ENCODE assay signal across 9 cellular contexts in genomic region chr4:57109530-57109846, GRCh38. TPM values are rescaled to one million over a fixed set of nuclear protein-coding genes. Genes with fewer than 3 reads are reported as not detected.
DNase-seq lines count a peak whose midpoint lies in the region; ATAC-seq and TF ChIP-seq lines count a peak whose summit lies in the region.
"Had no signal": no experiment of that assay in that cellular context is flagged by ENCODE, and none has a peak within 500 bp of the region (broad histone marks: within the 10 kb centered on the region; RNA-seq: fewer than 3 reads in every experiment).

No MANE protein-coding gene starts in this region.

- peak overlapping the region in 10 of 11 experiments; percentile 75 to 95 (median 90); a peak in 20 of 22 replicates for H3K27ac ChIP-seq in BLaER1 treated with 17β-estradiol and CSF1 and Interleukin-3, amounts not matched to agents 10 nM and 100 nM
- peak overlapping the region; percentile 93 to 98 (median 98) for H3K27ac ChIP-seq in esophagus muscularis mucosa (replicated peaks in 1 of 4)
- H3K27ac ChIP-seq in neural progenitor cell: no peak overlapping the region

- TF ChIP-seq EP300 in esophagus muscularis mucosa (IDR thresholded peaks at IDR 0.05): no peak

- H3K9ac ChIP-seq in BLaER1 treated with 17β-estradiol and CSF1 and Interleukin-3, amounts not matched to agents 10 nM and 100 nM: peak overlapping the region; percentile 82 to 89 (median 87)
- no peak overlapping the region for H3K9ac ChIP-seq in neural progenitor cell

- no peaks in the 10 kb centered on the region for H3K79me2 ChIP-seq in neural progenitor cell (ENCODE audit: low read depth)

- peaks cover 0 to 14% (median 7%) of the 10 kb centered on the region in 11 experiments; a peak in 10 of 22 replicates for H3K9me3 ChIP-seq in BLaER1 treated with 17β-estradiol and CSF1 and Interleukin-3, amounts not matched to agents 10 nM and 100 nM (replicated peaks in 1 of 11)
- H3K9me3 ChIP-seq in esophagus muscularis mucosa (no peaks in the 10 kb centered on the region), neural progenitor cell (ENCODE audit: low read depth) (no peaks in the 10 kb centered on the region)

- intact Hi-C loops in esophagus muscularis mucosa (cut with DNase I): no loop called here

- WGBS in esophagus muscularis mucosa: 17% methylated on average over 11 of the region's 27 CpGs

- peaks cover 0 to 32% (median 0%) of the 10 kb centered on the region in 11 experiments; a peak in 4 of 22 replicates for H3K36me3 ChIP-seq in BLaER1 treated with 17β-estradiol and CSF1 and Interleukin-3, amounts not matched to agents 10 nM and 100 nM
- H3K36me3 ChIP-seq in esophagus muscularis mucosa (no peaks in the 10 kb centered on the region), neural progenitor cell (no peaks in the 10 kb centered on the region)

- no peaks in the 10 kb centered on the region for H4K20me1 ChIP-seq in BLaER1 treated with 17β-estradiol and CSF1 and Interleukin-3, amounts not matched to agents 10 nM and 100 nM
- H4K20me1 ChIP-seq in neural progenitor cell (ENCODE audit: low read depth): no peaks in the 10 kb centered on the region

- H3K27me3 ChIP-seq in BLaER1 treated with 17β-estradiol and CSF1 and Interleukin-3, amounts not matched to agents 10 nM and 100 nM: peaks cover 0 to 12% (median 0%) of the 10 kb centered on the region in 11 experiments; a peak in 6 of 22 replicates
- H3K27me3 ChIP-seq in esophagus muscularis mucosa: no peaks in the 10 kb centered on the region
- H3K27me3 ChIP-seq in neural progenitor cell: peaks cover 52% of the 10 kb centered on the region

- peaks cover 2% of the 10 kb centered on the region for H3K36me3 Mint-ChIP-seq in neural progenitor cell

- H3K4me3 ChIP-seq in BLaER1 treated with 17β-estradiol and CSF1 and Interleukin-3, amounts not matched to agents 10 nM and 100 nM: peak overlapping the region; percentile 62 to 88 (median 79)
- H3K4me3 ChIP-seq in esophagus muscularis mucosa (peak overlapping the region; percentile 84 to 97 (median 92)), neural progenitor cell (peak overlapping the region; percentile 58)

- H3K4me1 ChIP-seq in BLaER1 treated with 17β-estradiol and CSF1 and Interleukin-3, amounts not matched to agents 10 nM and 100 nM: peaks cover 27 to 68% (median 48%) of the 10 kb centered on the region in 10 experiments
- peaks cover 34 to 82% (median 64%) of the 10 kb centered on the region in 4 donors for H3K4me1 ChIP-seq in esophagus muscularis mucosa
- H3K4me1 ChIP-seq in neural progenitor cell: peaks cover 16% of the 10 kb centered on the region

- peaks cover 8% of the 10 kb centered on the region for H3K9me3 Mint-ChIP-seq in neural progenitor cell

- TF ChIP-seq CTCF in esophagus muscularis mucosa (IDR thresholded peaks at IDR 0.05) (no peak), neural progenitor cell (IDR thresholded peaks at IDR 0.05) (no peak)

- peaks cover 31% of the 10 kb centered on the region for H3K4me1 Mint-ChIP-seq in neural progenitor cell

- peaks cover 26% of the 10 kb centered on the region for H3K27me3 Mint-ChIP-seq in neural progenitor cell (ENCODE audit: insufficient read depth, low read depth)

- ATAC-seq in HG02973 (IDR thresholded peaks at IDR 0.05; ENCODE audit: unreplicated experiment) (no peak), HG03457 (IDR thresholded peaks at IDR 0.05; ENCODE audit: unreplicated experiment) (no peak), HG03565 (IDR thresholded peaks at IDR 0.05; ENCODE audit: unreplicated experiment) (no peak), HG02759 (IDR thresholded peaks at IDR 0.05; ENCODE audit: unreplicated experiment) (no peak)

- DNase-seq in RPMI7951 (ENCODE audit: low read depth) (peak; percentile 61), esophagus muscularis mucosa (ENCODE audit: extremely low spot score) (no peak), neural progenitor cell (ENCODE audit: low spot score) (no peak)
- DNase-seq: NCI-H446 treated with DMSO at 0.1 percent for 48 hours had no signal

- peak overlapping the region; percentile 83 for H3K4me3 Mint-ChIP-seq in neural progenitor cell

- H3K27ac Mint-ChIP-seq in neural progenitor cell: peak overlapping the region; percentile 87

- H3K4me2 ChIP-seq in BLaER1 treated with 17β-estradiol and CSF1 and Interleukin-3, amounts not matched to agents 10 nM and 100 nM: peak overlapping the region; percentile 78 to 93 (median 89)
- peak overlapping the region; percentile 78 for H3K4me2 ChIP-seq in neural progenitor cell

- TF ChIP-seq POLR2A in esophagus muscularis mucosa (IDR thresholded peaks at IDR 0.05; ENCODE audit: low read depth): no peak

- H2AFZ ChIP-seq in neural progenitor cell (replicated peaks): peak overlapping the region; percentile 95

- peaks cover 21% of the 10 kb centered on the region for H3F3A ChIP-seq in neural progenitor cell (ENCODE audit: low read depth)

RNA-seq across cellular contexts. Expression of gene IGFBP7, which starts 0.7 kb away (rescaled TPM):
- total RNA-seq in RPMI7951 (2014; rRNA removed; shearing (Covaris generic)): 436 and 611 TPM in 2 replicates
- total RNA-seq in esophagus muscularis mucosa (1,000 to 10,000 TPM in 1 of 4 donors, 100 to 1,000 TPM in 3; 712 to 1,070 (median 762) TPM), neural progenitor cell (ENCODE audit: low replicate concordance) (0.86 and 1.5 TPM in 2 replicates)

Comparison
In these comparisons a context has a peak if more than half of its experiments do, and no peak if none do; other contexts are left out.
1. RNA of gene IGFBP7, which starts 0.7 kb away (total RNA-seq): 712 to 1,070 TPM in esophagus muscularis mucosa and 436 to 611 TPM in RPMI7951; 0.86 to 1.5 TPM in neural progenitor cell; every median in the first group is over 100 times any median in the second.
2. Peak in every context shown above with its lines, with median percentiles within 50 percentile points of each other: H3K4me3 ChIP-seq.